Comparison of ENCODE assay signal across 28 cellular contexts in the genomic region with DNA sequence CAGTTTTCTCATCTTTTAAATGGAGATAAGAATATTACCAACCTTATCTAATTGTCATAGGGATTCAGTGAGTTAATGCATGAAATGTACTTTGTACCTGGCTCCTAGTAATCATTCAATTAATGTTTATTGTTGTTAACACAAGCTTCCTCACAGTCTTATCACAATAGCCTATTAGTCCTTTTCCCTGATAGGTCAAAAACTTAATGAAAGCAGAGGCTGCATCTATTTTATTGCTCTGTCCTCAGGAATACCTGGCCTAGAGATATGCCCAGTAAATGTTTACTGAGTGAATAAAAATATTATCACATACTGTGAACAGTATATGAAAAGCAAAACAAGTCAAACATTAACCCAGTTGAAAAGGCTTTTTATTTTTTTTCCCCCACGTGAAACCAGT. TPM values are rescaled to one million over a fixed set of nuclear protein-coding genes. Genes with fewer than 3 reads are reported as not detected.
"Had no signal": no experiment of that assay in that cellular context is flagged by ENCODE, and none has a peak within 500 bp of the region (broad histone marks: within the 10 kb centered on the region; RNA-seq: fewer than 3 reads in every experiment).

No MANE protein-coding gene starts in this region.

- H3K36me3 ChIP-seq: colonic mucosa, esophagus muscularis mucosa, esophagus squamous epithelium, gastrocnemius medialis, gastroesophageal sphincter, heart left ventricle, heart right ventricle had no signal

- H3K4me1 ChIP-seq: colonic mucosa, esophagus muscularis mucosa, gastroesophageal sphincter had no signal

- H3K27ac ChIP-seq: colonic mucosa, coronary artery, dorsolateral prefrontal cortex, esophagus muscularis mucosa, esophagus squamous epithelium, foreskin keratinocyte, gastrocnemius medialis, gastroesophageal sphincter, heart left ventricle had no signal

- H3K27me3 ChIP-seq: colonic mucosa, dorsolateral prefrontal cortex, esophagus muscularis mucosa, foreskin keratinocyte, gastrocnemius medialis, gastroesophageal sphincter, heart left ventricle had no signal

- H3K9me3 ChIP-seq: colonic mucosa, esophagus muscularis mucosa, esophagus squamous epithelium, gastrocnemius medialis, gastroesophageal sphincter, heart left ventricle, heart right ventricle had no signal

- DNase-seq: colonic mucosa; cortex of kidney; dermis blood vessel endothelial cell; dorsolateral prefrontal cortex; effector CD4-positive, alpha-beta T cell; effector CD8-positive, alpha-beta T cell; effector memory CD4-positive, alpha-beta T cell; effector memory CD8-positive, alpha-beta T cell; endodermal cell; erythroblast; esophagus squamous epithelium; foreskin fibroblast; foreskin keratinocyte; gastrocnemius medialis; glutamatergic neuron; head of caudate nucleus; heart left ventricle; heart right ventricle had no signal

- ATAC-seq: effector memory CD8-positive, alpha-beta T cell; esophagus mucosa; foreskin keratinocyte; gastrocnemius medialis; gastroesophageal sphincter had no signal

- H3K4me3 ChIP-seq: colonic mucosa, coronary artery, dorsolateral prefrontal cortex, esophagus muscularis mucosa, esophagus squamous epithelium, gastrocnemius medialis, gastroesophageal sphincter, heart left ventricle, heart right ventricle had no signal

- FAIRE-seq: colon, endometrium, endothelial cell of umbilical vein, frontal cortex had no signal

RNA-seq across cellular contexts. Expression of a gene that starts 34.6 kb away (rescaled TPM):
- polyA plus RNA-seq: endothelial cell of umbilical vein, esophagus, fibroblast of lung, foreskin keratinocyte, heart left ventricle, heart right ventricle had no signal
